Comparison of ENCODE assay signal across 8 cellular contexts in genomic region chr1:237562247-237562823, GRCh38.
DNase-seq lines count a peak whose midpoint lies in the region; ATAC-seq, FAIRE-seq and TF ChIP-seq lines count a peak whose summit lies in the region.

No MANE protein-coding gene starts in this region.

- no peaks in the 10 kb centered on the region for H3K4me1 ChIP-seq in DOHH2 (ENCODE audit: control insufficient read depth, low read length)
- no peaks in the 10 kb centered on the region for H3K4me1 ChIP-seq in keratinocyte (ENCODE audit: control insufficient read depth, extremely low read depth, insufficient read depth, low read length)

- H4K20me1 ChIP-seq in DOHH2 (ENCODE audit: control insufficient read depth, insufficient read depth, low read depth, low read length) (no peaks in the 10 kb centered on the region), keratinocyte (ENCODE audit: control insufficient read depth, extremely low read depth, insufficient read depth, low read length) (no peaks in the 10 kb centered on the region)

- no peaks in the 10 kb centered on the region for H3K9me1 ChIP-seq in keratinocyte (ENCODE audit: control insufficient read depth, extremely low read depth, insufficient read depth, low read length)

- no peak overlapping the region for H3K9ac ChIP-seq in keratinocyte (ENCODE audit: control insufficient read depth, extremely low read depth, insufficient read depth, low read length)

- H3K4me3 ChIP-seq in DOHH2 (ENCODE audit: low read length): no peak overlapping the region
- no peak overlapping the region for H3K4me3 ChIP-seq in astrocyte of the spinal cord (ENCODE audit: low read depth, low read length)
- no peak overlapping the region for H3K4me3 ChIP-seq in keratinocyte (ENCODE audit: control insufficient read depth in 2 of 3, extremely low read depth in 1 of 3, insufficient read depth in 2 of 3, low read depth in 1 of 3, low read length in 3 of 3)

- DNase-seq in NCI-H524 treated with DMSO at 0.1 percent for 48 hours (lab: John Stamatoyannopoulos, UW) (peak; percentile 44), astrocyte of the spinal cord (ENCODE audit: low read depth, low spot score) (peak; percentile 70), keratinocyte (ENCODE audit: low read depth, low spot score) (peak; percentile 33), sciatic nerve (ENCODE audit: low spot score) (no peak)
- no peak for DNase-seq in activated CD8-positive, alpha-beta memory T cell treated with anti-CD3 and anti-CD28 coated beads for 24 hours

- no peak overlapping the region for H2AFZ ChIP-seq in keratinocyte (ENCODE audit: control insufficient read depth, low read length)

- peak; percentile 84 for ATAC-seq in GM19463 (IDR thresholded peaks at IDR 0.05; ENCODE audit: unreplicated experiment)
- peak; percentile 87 for ATAC-seq in HG03469 (IDR thresholded peaks at IDR 0.05; ENCODE audit: unreplicated experiment)
- ATAC-seq in sciatic nerve: no peak

- H3K27me3 ChIP-seq in DOHH2 (ENCODE audit: control insufficient read depth, low read length) (0 out of 2 replicates have a peak, but pooled peaks cover 2% of the 10 kb centered on the region), keratinocyte (ENCODE audit: control insufficient read depth, extremely low read depth, insufficient read depth, low read length) (no peaks in the 10 kb centered on the region)

- no peaks in the 10 kb centered on the region for H3K36me3 ChIP-seq in DOHH2 (ENCODE audit: control insufficient read depth, low read length)
- H3K36me3 ChIP-seq in keratinocyte (ENCODE audit: control insufficient read depth in 2 of 2, extremely low read depth in 1 of 2, insufficient read depth in 2 of 2, low read length in 2 of 2): no peaks in the 10 kb centered on the region

- H3F3A ChIP-seq in DOHH2 (ENCODE audit: control insufficient read depth, insufficient read depth): no peaks in the 10 kb centered on the region

- TF ChIP-seq CTCF in DOHH2 (IDR thresholded peaks at IDR 0.05; ENCODE audit: low read depth, low read length, poor library complexity, severe bottlenecking) (peak; percentile 51), astrocyte of the spinal cord (IDR thresholded peaks at IDR 0.05; ENCODE audit: low read depth, low read length) (peak; percentile 42), keratinocyte (optimal IDR thresholded peaks at IDR 0.05 in 1 of 3, IDR thresholded peaks at IDR 0.05 in 1 of 3, conservative IDR thresholded peaks at IDR 0.05 in 1 of 3; ENCODE audit: extremely low read depth in 1 of 3, insufficient read depth in 2 of 3, low read length in 3 of 3) (peak in 2 of 3 experiments; percentile 13 to 53)

- in situ Hi-C loops in astrocyte of the spinal cord (cut with HindIII; ENCODE audit: low sequenced_read_pairs): no loop called here

- no peak for FAIRE-seq in keratinocyte (lab: Jason Lieb, UNC)

- H3K79me2 ChIP-seq in DOHH2 (ENCODE audit: control insufficient read depth, low read length) (no peaks in the 10 kb centered on the region), keratinocyte (ENCODE audit: control insufficient read depth, insufficient read depth, low read length) (no peaks in the 10 kb centered on the region)

- H3K27ac ChIP-seq in DOHH2 (ENCODE audit: low read depth, low read length) (no peak overlapping the region), keratinocyte (ENCODE audit: control insufficient read depth, insufficient read depth, low read length) (no peak overlapping the region)

- H3K4me2 ChIP-seq in DOHH2 (ENCODE audit: low read length) (no peak overlapping the region), keratinocyte (ENCODE audit: control insufficient read depth, extremely low read depth, insufficient read depth, low read depth, low read length) (no peak overlapping the region)

- H3K9me3 ChIP-seq in DOHH2 (ENCODE audit: control insufficient read depth, insufficient read depth, low read length) (no peaks in the 10 kb centered on the region), keratinocyte (ENCODE audit: control insufficient read depth, low read depth, low read length) (no peaks in the 10 kb centered on the region)

- no peaks in the 10 kb centered on the region for H3K9me2 ChIP-seq in DOHH2 (replicated peaks; ENCODE audit: control insufficient read depth, low read length)

- intact Hi-C loops in sciatic nerve (cut with DNase I): no loop called here

- dilution Hi-C loops in keratinocyte (cut with MboI; ENCODE audit: extremely low pct_ligation_motif_present, low sequenced_read_pairs): no loop called here

Comparison
In these comparisons a context has a peak if more than half of its experiments do, and no peak if none do; other contexts are left out.
1. DNase-seq: peak in NCI-H524 treated with DMSO at 0.1 percent for 48 hours (single experiment), astrocyte of the spinal cord (single experiment) and keratinocyte (single experiment); none in sciatic nerve (single experiment) and activated CD8-positive, alpha-beta memory T cell treated with anti-CD3 and anti-CD28 coated beads for 24 hours (single experiment).
2. Peak in every context shown above with its lines, with median percentiles within 50 percentile points of each other: CTCF ChIP-seq.